3 cellular contexts compared by ENCODE assay signal in the genomic region with DNA sequence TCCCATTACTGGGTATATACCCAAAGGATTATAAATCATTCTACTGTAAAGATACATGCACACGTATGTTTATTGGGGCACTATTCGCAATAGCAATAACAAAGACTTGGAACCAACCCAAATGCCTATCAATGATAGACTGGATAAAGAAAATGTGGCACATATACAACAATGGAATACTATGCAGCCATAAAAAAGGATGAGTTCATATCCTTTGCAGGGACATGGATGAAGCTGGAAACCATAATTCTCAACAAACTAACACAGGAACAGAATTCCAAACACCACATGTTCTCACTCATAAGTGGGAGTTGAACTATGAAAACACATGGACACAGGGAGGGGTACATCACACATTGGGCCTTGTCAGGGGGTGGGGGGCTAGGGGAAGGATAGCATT.
A peak's percentile ranks its signal among the peaks of the same experiment; 100 is the strongest.
DNase-seq lines count a peak whose midpoint lies in the region; ATAC-seq, FAIRE-seq and TF ChIP-seq lines count a peak whose summit lies in the region.
"Not testable (repeated sequence)": the region's sequence is repeated elsewhere in the genome, so short reads cannot be mapped to it uniquely, and the experiment has no call there.

No MANE protein-coding gene starts in this region.

- peak; percentile 35 for FAIRE-seq in GM12878 (lab: Jason Lieb, UNC)
- not testable (repeated sequence) for FAIRE-seq in K562 (lab: Jason Lieb, UNC)

- H3K9ac ChIP-seq in GM12878 (ENCODE audit: control insufficient read depth, insufficient read depth, low read length); K562 (ENCODE audit: insufficient read depth in 1 of 2, low read depth in 2 of 2, low read length in 2 of 2): not testable (repeated sequence)

- POLR2A ChIA-PET in HEK293 (lab: Yijun Ruan, JAX); GM12878 (lab: Charles Lee); K562 (lab: Yijun Ruan, JAX): not testable (repeated sequence)

- H2AFZ ChIP-seq in GM12878 (ENCODE audit: control insufficient read depth, low read depth, low read length); K562 (ENCODE audit: low read depth, low read length): not testable (repeated sequence)

- H3K27me3 ChIP-seq in GM12878 (replicated peaks in 1 of 2; ENCODE audit: control insufficient read depth in 2 of 2, insufficient read depth in 2 of 2, low read length in 1 of 2); K562 (ENCODE audit: control insufficient read depth in 2 of 2, insufficient read depth in 2 of 2, low read length in 2 of 2): not testable (repeated sequence)

- not testable (repeated sequence) for TF ChIP-seq CTCF in HEK293 (tag by site-specific recombination; IDR thresholded peaks at IDR 0.05); GM12878 (IDR thresholded peaks at IDR 0.05 in 2 of 3, conservative IDR thresholded peaks at IDR 0.05 in 1 of 3; ENCODE audit: control insufficient read depth in 2 of 3, extremely low read depth in 1 of 3, insufficient read depth in 1 of 3, low read depth in 3 of 3, low read length in 3 of 3); K562 (IDR thresholded peaks at IDR 0.05 in 2 of 3, conservative IDR thresholded peaks at IDR 0.05 in 1 of 3; ENCODE audit: insufficient read depth in 2 of 3, low read depth in 1 of 3, low read length in 3 of 3)

- not testable (repeated sequence) for TF ChIP-seq POLR2A in GM12878 (IDR thresholded peaks at IDR 0.05; ENCODE audit: low read depth, low read length); K562 (conservative IDR thresholded peaks at IDR 0.05)

- H3K9me3 ChIP-seq in HEK293 (ENCODE audit: control insufficient read depth, insufficient read depth, low read depth, low read length); GM12878 (replicated peaks; ENCODE audit: control insufficient read depth, insufficient read depth, low read length); K562 (replicated peaks; ENCODE audit: control insufficient read depth, insufficient read depth, low read depth, low read length): not testable (repeated sequence)

- H3K27ac ChIP-seq in HEK293 (ENCODE audit: extremely low read depth, low read depth, low read length); GM12878 (ENCODE audit: control insufficient read depth, insufficient read depth); K562 (ENCODE audit: extremely low read depth, low read depth, low read length): not testable (repeated sequence)

- BruUV-seq in GM12878 (replicated peaks; lab: Mats Ljungman, UMichigan); K562 (replicated peaks; lab: Mats Ljungman, UMichigan): not testable (repeated sequence)

- not testable (repeated sequence) for H3K79me2 ChIP-seq in GM12878 (ENCODE audit: control insufficient read depth, insufficient read depth, low read length); K562 (ENCODE audit: control insufficient read depth, insufficient read depth, low read length)

- RAD21 ChIA-PET in GM12878 (lab: Charles Lee; ENCODE audit: unreplicated experiment): not testable (repeated sequence)

- not testable (repeated sequence) for TF ChIP-seq RAD21 in GM12878 (IDR thresholded peaks at IDR 0.05; ENCODE audit: insufficient read depth, low read depth, low read length); K562 (CRISPR knock-in tag; conservative IDR thresholded peaks at IDR 0.05 in 1 of 2, IDR thresholded peaks at IDR 0.05 in 1 of 2)

- not testable (repeated sequence) for H4K20me1 ChIP-seq in GM12878 (ENCODE audit: control insufficient read depth, insufficient read depth); K562 (replicated peaks; ENCODE audit: control insufficient read depth, insufficient read depth, low read length)

- H3K9me1 ChIP-seq in K562 (ENCODE audit: control insufficient read depth, insufficient read depth, low read length): not testable (repeated sequence)

- in situ Hi-C loops in GM12878 (cut with MboI); K562 (cut with MboI): not testable (repeated sequence)

- WGBS in GM12878 (ENCODE audit: insufficient coverage, insufficient replicate concordance, low lambda C conversion rate, missing lambda C conversion rate): 86% methylated on average over 2 of the region's 2 CpGs
- 59% methylated on average over 2 of the region's 2 CpGs for WGBS in K562 (ENCODE audit: insufficient coverage, low coverage, missing lambda C conversion rate)

- H3K4me1 ChIP-seq in HEK293 (ENCODE audit: control insufficient read depth, insufficient read depth, low read length); GM12878 (ENCODE audit: control insufficient read depth, insufficient read depth, low read length); K562 (replicated peaks in 1 of 2; ENCODE audit: control insufficient read depth in 2 of 2, insufficient read depth in 2 of 2, low read length in 2 of 2): not testable (repeated sequence)

- not testable (repeated sequence) for H3K36me3 ChIP-seq in HEK293 (ENCODE audit: control insufficient read depth in 2 of 2, insufficient read depth in 1 of 2, low read length in 2 of 2); GM12878 (ENCODE audit: control insufficient read depth in 2 of 2, insufficient read depth in 2 of 2, low read length in 1 of 2); K562 (ENCODE audit: control insufficient read depth, insufficient read depth, low read length)

- H3K4me3 ChIP-seq in HEK293 (ENCODE audit: low read depth, low read length); GM12878; K562: not testable (repeated sequence)

- DNase-seq in GM12878 (ENCODE audit: low read depth, low spot score); K562 (ENCODE audit: extremely low read depth in 1 of 4, low spot score in 3 of 4): not testable (repeated sequence)

- intact Hi-C loops in GM12878 (cut with micrococcal nuclease; ENCODE audit: unreplicated experiment); K562 (cut with micrococcal nuclease): not testable (repeated sequence)

- not testable (repeated sequence) for ATAC-seq in GM12878, K562

- H3K4me2 ChIP-seq in GM12878 (ENCODE audit: control insufficient read depth, insufficient read depth); K562 (ENCODE audit: insufficient read depth, low read length): not testable (repeated sequence)

- SMC1A ChIA-PET in GM12878 (lab: Charles Lee; ENCODE audit: uncharacterized antibody, unreplicated experiment): interaction anchor here (0.7 kb wide), 1 partner anchor 174 kb away, joined by 3 read pairs; no protein-coding TSS in a partner anchor

- CTCF ChIA-PET in HEK293 (lab: Yijun Ruan, JAX); GM12878 (lab: Yijun Ruan, JAX); K562 (lab: Yijun Ruan, JAX; ENCODE audit: low intra/inter-chr PET ratio): not testable (repeated sequence)

- TF ChIP-seq EP300 in GM12878 (IDR thresholded peaks at IDR 0.05; ENCODE audit: borderline replicate concordance in 1 of 2, control insufficient read depth in 1 of 2, low read depth in 2 of 2, low read length in 2 of 2); K562 (IDR thresholded peaks at IDR 0.05; ENCODE audit: low read length): not testable (repeated sequence)

TF ChIP-seq in HEK293, 187 proteins besides CTCF, POLR2A, EP300 and RAD21:
- peak; percentile 45; the same call in 1 of the 2 replicates for TF ChIP-seq ZNF146 (tag by site-specific recombination; IDR thresholded peaks at IDR 0.05)
TF ChIP-seq in HEK293: peak in this region for 1; not testable (repeated sequence) for 186.

TF ChIP-seq in K562, 482 proteins besides CTCF, POLR2A, EP300 and RAD21:
- peak; percentile 94 for TF ChIP-seq ZNF146 (CRISPR knock-in tag; IDR thresholded peaks at IDR 0.05; ENCODE audit: unreplicated experiment)
- peak; percentile 35; the same call in 1 of the 2 replicates for TF ChIP-seq ADNP (tag; IDR thresholded peaks at IDR 0.05)
- 0 out of 2 replicates have a peak, but pooled peaks have one; percentile 26 for TF ChIP-seq HDAC2 (IDR thresholded peaks at IDR 0.05)
- TF ChIP-seq BCOR (IDR thresholded peaks at IDR 0.05): peak; percentile 81
- 0 out of 2 replicates have a peak, but pooled peaks have one; percentile 14 for TF ChIP-seq SMARCA5 (IDR thresholded peaks at IDR 0.05)
- TF ChIP-seq, protein P1, sequence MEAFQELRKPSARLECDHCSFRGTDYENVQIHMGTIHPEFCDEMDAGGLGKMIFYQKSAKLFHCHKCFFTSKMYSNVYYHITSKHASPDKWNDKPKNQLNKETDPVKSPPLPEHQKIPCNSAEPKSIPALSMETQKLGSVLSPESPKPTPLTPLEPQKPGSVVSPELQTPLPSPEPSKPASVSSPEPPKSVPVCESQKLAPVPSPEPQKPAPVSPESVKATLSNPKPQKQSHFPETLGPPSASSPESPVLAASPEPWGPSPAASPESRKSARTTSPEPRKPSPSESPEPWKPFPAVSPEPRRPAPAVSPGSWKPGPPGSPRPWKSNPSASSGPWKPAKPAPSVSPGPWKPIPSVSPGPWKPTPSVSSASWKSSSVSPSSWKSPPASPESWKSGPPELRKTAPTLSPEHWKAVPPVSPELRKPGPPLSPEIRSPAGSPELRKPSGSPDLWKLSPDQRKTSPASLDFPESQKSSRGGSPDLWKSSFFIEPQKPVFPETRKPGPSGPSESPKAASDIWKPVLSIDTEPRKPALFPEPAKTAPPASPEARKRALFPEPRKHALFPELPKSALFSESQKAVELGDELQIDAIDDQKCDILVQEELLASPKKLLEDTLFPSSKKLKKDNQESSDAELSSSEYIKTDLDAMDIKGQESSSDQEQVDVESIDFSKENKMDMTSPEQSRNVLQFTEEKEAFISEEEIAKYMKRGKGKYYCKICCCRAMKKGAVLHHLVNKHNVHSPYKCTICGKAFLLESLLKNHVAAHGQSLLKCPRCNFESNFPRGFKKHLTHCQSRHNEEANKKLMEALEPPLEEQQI (IDR thresholded peaks at IDR 0.05): peak; percentile 35; the same call in 1 of the 2 replicates
- 0 out of 3 replicates have a peak, but pooled peaks of 1 of the 2 experiments have one; percentile 22 for TF ChIP-seq CBX3 (IDR thresholded peaks at IDR 0.05; ENCODE audit: borderline replicate concordance in 1 of 2, low read length in 2 of 2)
- peak in 1 of 2 experiments; percentile 51; a peak in 2 of 4 replicates for TF ChIP-seq KDM1A (IDR thresholded peaks at IDR 0.05)
